Comparison of ENCODE assay signal across 13 cellular contexts in the genomic region with DNA sequence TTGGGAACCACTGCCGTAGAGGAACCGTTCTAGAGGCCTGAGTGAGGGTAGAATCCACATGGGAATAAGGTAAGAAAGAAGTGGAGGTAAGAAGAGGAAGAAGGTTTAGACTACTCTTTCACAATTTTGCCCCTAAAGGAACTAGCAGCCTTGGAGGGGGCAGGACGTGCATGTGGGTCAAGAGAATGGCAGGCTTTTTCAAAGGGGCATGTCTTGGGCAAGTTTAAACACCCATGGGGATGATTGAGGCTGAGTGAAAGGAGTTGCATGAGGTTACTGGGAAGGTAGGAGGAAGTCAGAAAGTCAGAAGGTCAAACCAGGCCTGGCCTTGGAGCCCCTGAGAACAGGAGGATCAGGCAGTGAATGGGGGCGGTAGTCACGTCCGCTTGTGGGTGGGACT. TPM values are rescaled to one million over a fixed set of nuclear protein-coding genes. Genes with fewer than 3 reads are reported as not detected.
A peak's percentile ranks its signal among the peaks of the same experiment; 100 is the strongest.
DNase-seq lines count a peak whose midpoint lies in the region; ATAC-seq, FAIRE-seq and TF ChIP-seq lines count a peak whose summit lies in the region.
"Had no signal": no experiment of that assay in that cellular context is flagged by ENCODE, and none has a peak within 500 bp of the region (broad histone marks: within the 10 kb centered on the region; RNA-seq: fewer than 3 reads in every experiment).

No MANE protein-coding gene starts in this region.

- H3K23ac ChIP-seq in trophoblast cell (ENCODE audit: low read length) = no peak overlapping the region

- ATAC-seq in activated CD8-positive, alpha-beta memory T cell treated with anti-CD3 and anti-CD28 coated beads, Interleukin-2, amount 10 ng/mL, durations not matched to agents 7 days and 5 days = no peak
- no peak for ATAC-seq in HG02885 (IDR thresholded peaks at IDR 0.05; ENCODE audit: poor library complexity, unreplicated experiment)
- no peak for ATAC-seq in HG02623 (IDR thresholded peaks at IDR 0.05; ENCODE audit: unreplicated experiment)
- ATAC-seq: right lobe of liver had no signal

- H3K4me3 Mint-ChIP-seq in activated CD8-positive, alpha-beta memory T cell treated with anti-CD3 and anti-CD28 coated beads, Interleukin-2, amount 10 ng/mL, durations not matched to agents 7 days and 5 days = no peak overlapping the region

- peak overlapping the region; percentile 3 for H3K18ac ChIP-seq in trophoblast cell (ENCODE audit: low read length)

- no CpG with 5 or more reads among the region's 6 CpGs for WGBS in trophoblast cell (ENCODE audit: extremely low coverage, insufficient coverage, insufficient read length)

- peaks cover 28 to 30% of the 10 kb centered on the region in 2 experiments for H3K4me1 ChIP-seq in trophoblast cell (ENCODE audit: control insufficient read depth in 1 of 2, insufficient read depth in 2 of 2, low read length in 2 of 2)

- peak overlapping the region; percentile 8 for H2BK5ac ChIP-seq in trophoblast cell (ENCODE audit: low read depth, low read length, poor library complexity)

- peaks cover 35% of the 10 kb centered on the region for H3K79me1 ChIP-seq in trophoblast cell (ENCODE audit: low read length)

- H3K27me3 Mint-ChIP-seq in activated CD8-positive, alpha-beta memory T cell treated with anti-CD3 and anti-CD28 coated beads, Interleukin-2, amount 10 ng/mL, durations not matched to agents 7 days and 5 days = no peaks in the 10 kb centered on the region

- DNase-seq in activated CD8-positive, alpha-beta memory T cell treated with anti-CD3 and anti-CD28 coated beads, Interleukin-2, amount 10 ng/mL, durations not matched to agents 7 days and 5 days = no peak
- DNase-seq in activated CD8-positive, alpha-beta memory T cell treated with anti-CD3 and anti-CD28 coated beads, Interleukin-2, amount 50 U/mL, for 4 hours = no peak
- DNase-seq in NOMO-1 treated with dmso at 0.1 percent for 144 hours (lab: John Stamatoyannopoulos, UW; ENCODE audit: unreplicated experiment) (peak; percentile 43), bronchial epithelial cell (ENCODE audit: low read depth) (peak; percentile 72), trophoblast cell (no peak), NCI-H1417 treated with DMSO at 0.1 percent for 48 hours (lab: John Stamatoyannopoulos, UW) (no peak)
- DNase-seq: activated T-cell treated with anti-CD3 and anti-CD28 coated beads for 4 hours; NCI-H1436 treated with DMSO at 0.1 percent for 48 hours; NK-92 treated with Interleukin-12 subunit alpha and Interleukin-12 subunit beta, amount 100 ng/mL, for 24 hours; right lobe of liver; tibial artery had no signal

- peak overlapping the region; percentile 9 for H2BK12ac ChIP-seq in trophoblast cell (ENCODE audit: low read length)

- CTCF ChIA-PET in activated CD8-positive, alpha-beta memory T cell treated with anti-CD3 and anti-CD28 coated beads, Interleukin-2, amount 10 ng/mL, durations not matched to agents 7 days and 5 days (lab: Charles Lee) = interaction anchor here (0.8 to 15.9 kb wide), 5 partner anchors 11 to 41 kb away, joined by 3 to 186 read pairs (median 3); partner anchors contain the start of gene ADA

- H3K36me3 Mint-ChIP-seq in activated CD8-positive, alpha-beta memory T cell treated with anti-CD3 and anti-CD28 coated beads, Interleukin-2, amount 10 ng/mL, durations not matched to agents 7 days and 5 days = peaks cover 41% of the 10 kb centered on the region

- H3K36me3 ChIP-seq in bronchial epithelial cell (ENCODE audit: control insufficient read depth, insufficient read depth, low read length) (no peaks in the 10 kb centered on the region), trophoblast cell (ENCODE audit: control insufficient read depth in 1 of 2, insufficient read depth in 2 of 2, low read length in 2 of 2) (peaks cover 3 to 4% of the 10 kb centered on the region in 2 experiments)
- H3K36me3 ChIP-seq: right lobe of liver, tibial artery had no signal

- H3K27me3 ChIP-seq in bronchial epithelial cell (ENCODE audit: control insufficient read depth, insufficient read depth, low read length) (no peaks in the 10 kb centered on the region), trophoblast cell (ENCODE audit: insufficient read depth, low read length) (no peaks in the 10 kb centered on the region)
- H3K27me3 ChIP-seq: right lobe of liver, tibial artery had no signal

- peak overlapping the region; percentile 88 for H4K91ac ChIP-seq in trophoblast cell (ENCODE audit: low read depth, low read length)

- H3K9me3 ChIP-seq in trophoblast cell (ENCODE audit: insufficient read depth, low read depth, low read length) = peaks cover 3% of the 10 kb centered on the region
- H3K9me3 ChIP-seq: right lobe of liver, tibial artery had no signal

- no peak for TF ChIP-seq CTCF in bronchial epithelial cell (IDR thresholded peaks at IDR 0.05; ENCODE audit: insufficient read depth, low read length, severe bottlenecking)

- H4K8ac ChIP-seq in trophoblast cell (ENCODE audit: low read depth, low read length) = no peak overlapping the region

- no peak overlapping the region for H3K27ac ChIP-seq in trophoblast cell (ENCODE audit: low read depth, low read length)

- peak overlapping the region; percentile 25 for H2AK5ac ChIP-seq in trophoblast cell (ENCODE audit: low read length)

- H3K4me3 ChIP-seq in bronchial epithelial cell (ENCODE audit: low read depth, low read length) (no peak overlapping the region), trophoblast cell (ENCODE audit: low read depth, low read length) (no peak overlapping the region)
- H3K4me3 ChIP-seq: right lobe of liver, tibial artery had no signal

- peaks cover 60% of the 10 kb centered on the region for H3K4me1 Mint-ChIP-seq in activated CD8-positive, alpha-beta memory T cell treated with anti-CD3 and anti-CD28 coated beads, Interleukin-2, amount 10 ng/mL, durations not matched to agents 7 days and 5 days

- no peak overlapping the region for H4K12ac ChIP-seq in trophoblast cell (ENCODE audit: low read depth, low read length)

- peaks cover 2% of the 10 kb centered on the region for H3K9me3 Mint-ChIP-seq in activated CD8-positive, alpha-beta memory T cell treated with anti-CD3 and anti-CD28 coated beads, Interleukin-2, amount 10 ng/mL, durations not matched to agents 7 days and 5 days (ENCODE audit: low read depth)

- no peak overlapping the region for H3K9ac ChIP-seq in trophoblast cell (ENCODE audit: low read length)

- H2BK120ac ChIP-seq in trophoblast cell (ENCODE audit: insufficient read depth, low read length, poor library complexity) = peak overlapping the region; percentile 61

- H3K4me2 ChIP-seq in trophoblast cell (ENCODE audit: low read length) = no peak overlapping the region

- no peak for FAIRE-seq in bronchial epithelial cell (lab: Jason Lieb, UNC)

- H3K14ac ChIP-seq in trophoblast cell (ENCODE audit: low read length) = peak overlapping the region; percentile 58

- no peak overlapping the region for H2AFZ ChIP-seq in trophoblast cell (ENCODE audit: insufficient read depth, low read length, poor library complexity)

- H3K4ac ChIP-seq in trophoblast cell (ENCODE audit: low read depth, low read length) = no peak overlapping the region

- peaks cover 4% of the 10 kb centered on the region for H3K79me2 ChIP-seq in trophoblast cell (ENCODE audit: control insufficient read depth, insufficient read depth, low read length, poor library complexity)

- peak overlapping the region; percentile 98 for H3K27ac Mint-ChIP-seq in activated CD8-positive, alpha-beta memory T cell treated with anti-CD3 and anti-CD28 coated beads, Interleukin-2, amount 10 ng/mL, durations not matched to agents 7 days and 5 days

RNA-seq across cellular contexts. Expression of gene ADA, which starts 10.2 kb away (rescaled TPM):
- 100 to 1,000 TPM in 1 of 2 experiments, 10 to 100 TPM in 1; 81.4 to 114 TPM for total RNA-seq in activated CD8-positive, alpha-beta memory T cell treated with anti-CD3 and anti-CD28 coated beads, Interleukin-2, amount 10 ng/mL, durations not matched to agents 7 days and 5 days
- 8.7 and 12.6 TPM in 2 replicates for total RNA-seq in bronchial epithelial cell
- polyA plus RNA-seq in trophoblast cell (2013) = 94.2 and 104 TPM in 2 replicates

RNA-seq across cellular contexts. Expression of gene PKIG, which starts 58.9 kb away (rescaled TPM):
- total RNA-seq in activated CD8-positive, alpha-beta memory T cell treated with anti-CD3 and anti-CD28 coated beads, Interleukin-2, amount 10 ng/mL, durations not matched to agents 7 days and 5 days = 1 to 10 TPM; 1.1 to 1.6 TPM
- total RNA-seq in bronchial epithelial cell = 8.4 and 15.0 TPM in 2 replicates
- 27.2 and 27.9 TPM in 2 replicates for polyA plus RNA-seq in trophoblast cell (2013)

Comparison
In these comparisons a context has a peak if more than half of its experiments do, and no peak if none do; other contexts are left out.
1. DNase-seq: peak in NOMO-1 treated with dmso at 0.1 percent for 144 hours (single experiment) and bronchial epithelial cell (single experiment); none in activated CD8-positive, alpha-beta memory T cell treated with anti-CD3 and anti-CD28 coated beads, Interleukin-2, amount 10 ng/mL, durations not matched to agents 7 days and 5 days (single experiment), activated CD8-positive, alpha-beta memory T cell treated with anti-CD3 and anti-CD28 coated beads, Interleukin-2, amount 50 U/mL, for 4 hours (single experiment), trophoblast cell (0 of 2) and NCI-H1417 treated with DMSO at 0.1 percent for 48 hours (single experiment).